Comparison of ENCODE assay signal across 19 cellular contexts in genomic region chr2:54859416-54859815, GRCh38.
"Had no signal": no experiment of that assay in that cellular context is flagged by ENCODE, and none has a peak within 500 bp of the region (broad histone marks: within the 10 kb centered on the region; RNA-seq: fewer than 3 reads in every experiment).

No MANE protein-coding gene starts in this region.

- ATAC-seq: activated CD4-positive, CD25-positive, alpha-beta regulatory T cell treated with anti-CD3 and anti-CD28 coated beads, Interleukin-2, amount 50 U/mL, for 24 hours; activated naive CD8-positive, alpha-beta T cell treated with anti-CD3 and anti-CD28 coated beads, Interleukin-2, amount 50 U/mL, for 24 hours; activated T-cell treated with anti-CD3 and anti-CD28 coated beads, Interleukin-2, amount 50 U/mL, for 4 hours; mucosa of descending colon; naive thymus-derived CD8-positive, alpha-beta T cell; stimulated activated naive CD8-positive, alpha-beta T cell treated with anti-CD3 and anti-CD28 coated beads, Interleukin-15, amount 100 ng/mL, for 72 hours had no signal

- H3K9me3 ChIP-seq: esophagus muscularis mucosa, mucosa of descending colon had no signal

- H3K9ac ChIP-seq: parathyroid adenoma had no signal

- H2AFZ ChIP-seq: parathyroid adenoma had no signal

- H3K36me3 ChIP-seq: brain microvascular endothelial cell, esophagus muscularis mucosa had no signal

- H3K27ac Mint-ChIP-seq: activated naive CD4-positive, alpha-beta T cell treated with anti-CD3 and anti-CD28 coated beads for 36 hours; activated naive CD8-positive, alpha-beta T cell treated with anti-CD3 and anti-CD28 coated beads, Interleukin-2, amount 50 U/mL, for 24 hours; memory B cell; naive thymus-derived CD8-positive, alpha-beta T cell; stimulated activated naive CD8-positive, alpha-beta T cell treated with anti-CD3 and anti-CD28 coated beads, Interleukin-15, amount 100 ng/mL, for 72 hours; T-helper 1 cell treated with Interleukin-12 subunit alpha and Interleukin-12 subunit beta and Interleukin-4 antibody, amounts not matched to agents 30 μg/mL and 1 μg/mL, for 36 hours had no signal

- H3K4me3 ChIP-seq: esophagus muscularis mucosa, mucosa of descending colon had no signal

- H3K9me3 Mint-ChIP-seq: activated naive CD8-positive, alpha-beta T cell treated with anti-CD3 and anti-CD28 coated beads, Interleukin-2, amount 50 U/mL, for 24 hours; memory B cell; stimulated activated naive CD8-positive, alpha-beta T cell treated with anti-CD3 and anti-CD28 coated beads, Interleukin-15, amount 100 ng/mL, for 72 hours; T-helper 1 cell treated with Interleukin-12 subunit alpha and Interleukin-12 subunit beta and Interleukin-4 antibody, amounts not matched to agents 30 μg/mL and 1 μg/mL, for 36 hours had no signal

- H3K27ac ChIP-seq: brain microvascular endothelial cell, esophagus muscularis mucosa, parathyroid adenoma had no signal

- H3K4me1 ChIP-seq: esophagus muscularis mucosa, parathyroid adenoma had no signal

- DNase-seq: activated CD4-positive, alpha-beta T cell treated with anti-CD3 and anti-CD28 coated beads, Interleukin-2, amount 50 U/mL, for 1 hour; activated CD8-positive, alpha-beta memory T cell treated with anti-CD3 and anti-CD28 coated beads, Interleukin-2, amount 50 U/mL, for 4 hours; activated naive CD4-positive, alpha-beta T cell treated with anti-CD3 and anti-CD28 coated beads for 36 hours; activated naive CD8-positive, alpha-beta T cell treated with anti-CD3 and anti-CD28 coated beads, Interleukin-2, amount 50 U/mL, for 24 hours; activated T-cell treated with anti-CD3 and anti-CD28 coated beads, Interleukin-2, amount 50 U/mL, for 4 hours; aorta; brain microvascular endothelial cell; central memory CD4-positive, alpha-beta T cell; cortex of kidney; effector CD4-positive, alpha-beta T cell; mucosa of descending colon; naive thymus-derived CD8-positive, alpha-beta T cell; stimulated activated CD4-positive, alpha-beta T cell treated with anti-CD3 and anti-CD28 coated beads, Interleukin-2, amount 100 ng/mL, for 24 hours; stimulated activated naive CD8-positive, alpha-beta T cell treated with anti-CD3 and anti-CD28 coated beads, Interleukin-15, amount 100 ng/mL, for 72 hours had no signal

- H3K4me1 Mint-ChIP-seq: activated naive CD8-positive, alpha-beta T cell treated with anti-CD3 and anti-CD28 coated beads, Interleukin-2, amount 50 U/mL, for 24 hours; memory B cell; naive thymus-derived CD8-positive, alpha-beta T cell; stimulated activated naive CD8-positive, alpha-beta T cell treated with anti-CD3 and anti-CD28 coated beads, Interleukin-15, amount 100 ng/mL, for 72 hours had no signal

- H3K79me2 ChIP-seq: parathyroid adenoma had no signal

- H3K4me3 Mint-ChIP-seq: activated naive CD4-positive, alpha-beta T cell treated with anti-CD3 and anti-CD28 coated beads for 36 hours; activated naive CD8-positive, alpha-beta T cell treated with anti-CD3 and anti-CD28 coated beads, Interleukin-2, amount 50 U/mL, for 24 hours; activated T-cell treated with anti-CD3 and anti-CD28 coated beads, Interleukin-2, amount 50 U/mL, for 4 hours; memory B cell; naive thymus-derived CD8-positive, alpha-beta T cell; stimulated activated naive CD8-positive, alpha-beta T cell treated with anti-CD3 and anti-CD28 coated beads, Interleukin-15, amount 100 ng/mL, for 72 hours; T-helper 1 cell treated with Interleukin-12 subunit alpha and Interleukin-12 subunit beta and Interleukin-4 antibody, amounts not matched to agents 30 μg/mL and 1 μg/mL, for 36 hours had no signal

- H3K27me3 Mint-ChIP-seq: activated naive CD8-positive, alpha-beta T cell treated with anti-CD3 and anti-CD28 coated beads, Interleukin-2, amount 50 U/mL, for 24 hours; memory B cell; naive thymus-derived CD8-positive, alpha-beta T cell; stimulated activated naive CD8-positive, alpha-beta T cell treated with anti-CD3 and anti-CD28 coated beads, Interleukin-15, amount 100 ng/mL, for 72 hours had no signal

- H3K27me3 ChIP-seq: brain microvascular endothelial cell, esophagus muscularis mucosa had no signal
